In genomic region chr6:27865952-27866369, GRCh38 we compare ENCODE assay signal across 1 cellular context.
TF ChIP-seq lines count a peak whose summit lies in the region.

No MANE protein-coding gene starts in this region.

TF ChIP-seq in GM23338, 12 proteins besides CTCF, POLR2A, EP300 and RAD21 (continued from another document):
- TF ChIP-seq ZNF462 (CRISPR knock-in tag; IDR thresholded peaks at IDR 0.05), result no peak
- no peak for TF ChIP-seq EZH2phosphoT487 (IDR thresholded peaks at IDR 0.05; ENCODE audit: unreplicated experiment)
- TF ChIP-seq STAT1 (IDR thresholded peaks at IDR 0.05; ENCODE audit: unreplicated experiment), result no peak
- TF ChIP-seq REST (IDR thresholded peaks at IDR 0.05; ENCODE audit: unreplicated experiment), result no peak
- TF ChIP-seq ZNF331 (CRISPR knock-in tag; IDR thresholded peaks at IDR 0.05; ENCODE audit: low read depth), result no peak
- no peak for TF ChIP-seq NANOG (IDR thresholded peaks at IDR 0.05; ENCODE audit: borderline replicate concordance)
